Comparison of ENCODE assay signal across 2 cellular contexts in genomic region chr19:42267644-42268141, GRCh38.
TF ChIP-seq lines count a peak whose summit lies in the region.

No MANE protein-coding gene starts in this region.

TF ChIP-seq in IMR-90, 13 proteins besides CTCF, POLR2A, EP300 and RAD21:
- no peak for TF ChIP-seq CHD1 (IDR thresholded peaks at IDR 0.05; ENCODE audit: low read depth, low read length)
- no peak for TF ChIP-seq USF2 (IDR thresholded peaks at IDR 0.05; ENCODE audit: low read depth, low read length)
- no peak for TF ChIP-seq RFX5 (IDR thresholded peaks at IDR 0.05; ENCODE audit: low read depth, low read length)
- no peak for TF ChIP-seq NFE2L2 (IDR thresholded peaks at IDR 0.05; ENCODE audit: low read depth, low read length)
- TF ChIP-seq FOS (IDR thresholded peaks at IDR 0.05; ENCODE audit: low read depth, low read length): no peak
- no peak for TF ChIP-seq ELK1 (IDR thresholded peaks at IDR 0.05; ENCODE audit: borderline replicate concordance, low read depth, low read length)
- no peak for TF ChIP-seq BHLHE40 (IDR thresholded peaks at IDR 0.05; ENCODE audit: low read depth, low read length)
- TF ChIP-seq RCOR1 (IDR thresholded peaks at IDR 0.05; ENCODE audit: insufficient replicate concordance, low read length): no peak
- no peak for TF ChIP-seq MAZ (IDR thresholded peaks at IDR 0.05; ENCODE audit: borderline replicate concordance, low read depth, low read length)
- TF ChIP-seq CEBPB (IDR thresholded peaks at IDR 0.05; ENCODE audit: low read depth, low read length): no peak
- TF ChIP-seq MXI1 (IDR thresholded peaks at IDR 0.05; ENCODE audit: borderline replicate concordance, low read depth, low read length): no peak
- no peak for TF ChIP-seq MAFK (IDR thresholded peaks at IDR 0.05; ENCODE audit: low read depth, low read length)
- TF ChIP-seq SMC3 (IDR thresholded peaks at IDR 0.05; ENCODE audit: low read depth, low read length): no peak
TF ChIP-seq in IMR-90: peak in this region for 0.

TF ChIP-seq in endothelial cell of umbilical vein, 7 proteins besides CTCF, POLR2A, EP300 and RAD21:
- TF ChIP-seq JUN (IDR thresholded peaks at IDR 0.05; ENCODE audit: borderline replicate concordance, insufficient read depth, insufficient read length, low read depth) (no peak), EZH2 (IDR thresholded peaks at IDR 0.05; ENCODE audit: borderline replicate concordance, low read depth, low read length, severe bottlenecking) (no peak), GATA2 (IDR thresholded peaks at IDR 0.05; ENCODE audit: insufficient read depth, insufficient read length, low read depth, low read length) (no peak), MAX (IDR thresholded peaks at IDR 0.05; ENCODE audit: insufficient read depth, insufficient read length) (no peak), MYC (IDR thresholded peaks at IDR 0.05; ENCODE audit: low read depth, low read length) (no peak), POLR2AphosphoS5 (IDR thresholded peaks at IDR 0.05; ENCODE audit: insufficient read depth, low read depth, low read length) (no peak), FOS (IDR thresholded peaks at IDR 0.05; ENCODE audit: borderline replicate concordance, insufficient read depth, low read length) (no peak)
